13 cellular contexts compared by ENCODE assay signal in the genomic region with DNA sequence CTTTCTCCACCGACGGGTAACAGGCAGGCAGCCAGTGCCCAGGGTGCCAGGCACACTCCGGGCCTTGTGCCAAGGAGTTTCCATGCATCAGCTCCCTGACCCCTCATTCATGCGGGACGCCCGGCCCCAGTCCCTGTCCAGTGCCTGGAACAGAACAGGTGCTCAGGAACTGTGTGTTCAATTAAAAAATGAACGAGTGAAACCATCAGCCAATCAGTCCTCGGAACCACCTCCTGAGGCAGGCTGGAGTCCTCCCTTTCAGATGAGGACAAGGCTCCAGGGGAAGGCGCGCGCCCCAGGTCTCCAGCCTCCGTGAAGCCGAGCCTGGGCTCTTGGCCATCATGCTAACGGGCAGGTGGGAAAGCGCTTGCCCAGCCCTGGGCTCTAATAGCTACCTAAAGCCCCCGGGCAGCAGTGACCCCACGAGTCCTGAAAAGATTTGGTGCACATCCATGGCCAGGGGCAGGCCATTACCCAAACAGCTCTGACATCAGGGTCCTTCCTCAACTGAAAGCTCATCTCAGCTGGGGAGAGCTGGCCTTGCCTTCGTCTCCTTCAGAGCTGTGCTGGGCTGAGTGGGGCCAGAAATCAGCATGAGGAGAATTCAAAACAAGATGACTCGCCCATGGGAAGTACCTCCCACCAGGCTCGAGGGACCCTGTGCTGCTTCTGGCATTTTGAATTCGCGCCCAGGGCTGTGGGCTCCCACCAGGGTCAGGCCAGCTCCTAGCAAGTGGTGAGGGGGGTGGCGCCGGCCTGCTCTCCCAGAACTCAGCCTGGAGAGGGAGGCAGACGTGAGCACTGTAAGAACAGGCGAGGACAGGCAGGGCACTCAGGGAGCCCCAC.
A peak's percentile ranks its signal among the peaks of the same experiment; 100 is the strongest.
DNase-seq lines count a peak whose midpoint lies in the region; ATAC-seq and TF ChIP-seq lines count a peak whose summit lies in the region.
"Had no signal": no experiment of that assay in that cellular context is flagged by ENCODE, and none has a peak within 500 bp of the region (broad histone marks: within the 10 kb centered on the region; RNA-seq: fewer than 3 reads in every experiment).

No MANE protein-coding gene starts in this region.

- H3K4me1 ChIP-seq in left ventricle myocardium inferior: peaks cover 20% of the 10 kb centered on the region

- intact Hi-C loops in left ventricle myocardium inferior (cut with micrococcal nuclease): no loop called here

- peaks cover 24% of the 10 kb centered on the region for H3K36me3 Mint-ChIP-seq in activated naive CD8-positive, alpha-beta T cell treated with anti-CD3 and anti-CD28 coated beads, Interleukin-2, amount 50 U/mL, for 24 hours (ENCODE audit: low read depth)
- peaks cover 54 to 66% of the 10 kb centered on the region in 2 donors for H3K36me3 Mint-ChIP-seq in stimulated activated naive B cell treated with anti-CD40 and anti-IgM and Interleukin-4, amounts not matched to agents 10 μg/mL and 1 μg/mL and 100 μg/mL, for 72 hours
- peaks cover 18% of the 10 kb centered on the region for H3K36me3 Mint-ChIP-seq in glutamatergic neuron (ENCODE audit: unreplicated experiment)

- H3K4me3 ChIP-seq in left ventricle myocardium inferior: no peak overlapping the region

- peaks cover 17% of the 10 kb centered on the region for H3K9me3 Mint-ChIP-seq in activated naive CD8-positive, alpha-beta T cell treated with anti-CD3 and anti-CD28 coated beads, Interleukin-2, amount 50 U/mL, for 24 hours
- peaks cover 10 to 12% of the 10 kb centered on the region in 2 donors for H3K9me3 Mint-ChIP-seq in stimulated activated naive B cell treated with anti-CD40 and anti-IgM and Interleukin-4, amounts not matched to agents 10 μg/mL and 1 μg/mL and 100 μg/mL, for 72 hours
- H3K9me3 Mint-ChIP-seq in glutamatergic neuron (ENCODE audit: unreplicated experiment): peaks cover 3% of the 10 kb centered on the region

- no peaks in the 10 kb centered on the region for H3K27me3 ChIP-seq in left ventricle myocardium inferior (ENCODE audit: low read depth)

- H3K27ac ChIP-seq in left ventricle myocardium inferior (replicated peaks): no peak overlapping the region
- H3K27ac ChIP-seq: 22Rv1 had no signal

- no peak overlapping the region for H3K4me3 Mint-ChIP-seq in activated naive CD8-positive, alpha-beta T cell treated with anti-CD3 and anti-CD28 coated beads, Interleukin-2, amount 50 U/mL, for 24 hours
- H3K4me3 Mint-ChIP-seq in stimulated activated naive B cell treated with anti-CD40 and anti-IgM and Interleukin-4, amounts not matched to agents 10 μg/mL and 1 μg/mL and 100 μg/mL, for 72 hours: no peak overlapping the region
- H3K4me3 Mint-ChIP-seq in glutamatergic neuron (ENCODE audit: unreplicated experiment): no peak overlapping the region

- H3K27me3 Mint-ChIP-seq in activated naive CD8-positive, alpha-beta T cell treated with anti-CD3 and anti-CD28 coated beads, Interleukin-2, amount 50 U/mL, for 24 hours: no peaks in the 10 kb centered on the region
- no peaks in the 10 kb centered on the region for H3K27me3 Mint-ChIP-seq in stimulated activated naive B cell treated with anti-CD40 and anti-IgM and Interleukin-4, amounts not matched to agents 10 μg/mL and 1 μg/mL and 100 μg/mL, for 72 hours
- peaks cover 9% of the 10 kb centered on the region for H3K27me3 Mint-ChIP-seq in glutamatergic neuron (ENCODE audit: unreplicated experiment)
- H3K27me3 Mint-ChIP-seq: naive thymus-derived CD8-positive, alpha-beta T cell had no signal

- peaks cover 47% of the 10 kb centered on the region for H3K4me1 Mint-ChIP-seq in activated naive CD8-positive, alpha-beta T cell treated with anti-CD3 and anti-CD28 coated beads, Interleukin-2, amount 50 U/mL, for 24 hours
- peaks cover 39 to 60% of the 10 kb centered on the region in 2 donors for H3K4me1 Mint-ChIP-seq in stimulated activated naive B cell treated with anti-CD40 and anti-IgM and Interleukin-4, amounts not matched to agents 10 μg/mL and 1 μg/mL and 100 μg/mL, for 72 hours
- H3K4me1 Mint-ChIP-seq in glutamatergic neuron (ENCODE audit: low read depth, unreplicated experiment): peaks cover 7% of the 10 kb centered on the region

- ATAC-seq in activated naive CD8-positive, alpha-beta T cell treated with anti-CD3 and anti-CD28 coated beads, Interleukin-2, amount 50 U/mL, for 24 hours: peak; percentile 14
- ATAC-seq in stimulated activated naive B cell treated with anti-CD40 and anti-IgM and Interleukin-4, amounts not matched to agents 10 μg/mL and 1 μg/mL and 100 μg/mL, for 72 hours (replicated peaks): peak in 1 of 2 donors; percentile 41

- TF ChIP-seq CTCF in left ventricle myocardium inferior (IDR thresholded peaks at IDR 0.05; ENCODE audit: borderline replicate concordance): no peak
- no peak for TF ChIP-seq CTCF in glutamatergic neuron (IDR thresholded peaks at IDR 0.05; ENCODE audit: partially characterized antibody, unreplicated experiment)

- peaks cover 4% of the 10 kb centered on the region for H3K36me3 ChIP-seq in left ventricle myocardium inferior

- peaks cover 22% of the 10 kb centered on the region for H3K9me3 ChIP-seq in left ventricle myocardium inferior (replicated peaks)

- no peak overlapping the region for H3K27ac Mint-ChIP-seq in activated naive CD8-positive, alpha-beta T cell treated with anti-CD3 and anti-CD28 coated beads, Interleukin-2, amount 50 U/mL, for 24 hours
- peak overlapping the region; percentile 86 for H3K27ac Mint-ChIP-seq in stimulated activated naive B cell treated with anti-CD40 and anti-IgM and Interleukin-4, amounts not matched to agents 10 μg/mL and 1 μg/mL and 100 μg/mL, for 72 hours
- H3K27ac Mint-ChIP-seq in glutamatergic neuron (ENCODE audit: unreplicated experiment): no peak overlapping the region

- DNase-seq in NCI-H2029 (lab: John Stamatoyannopoulos, UW) (peak; percentile 28), NCI-H2029 treated with DMSO at 0.1 percent for 48 hours (lab: John Stamatoyannopoulos, UW) (no peak), left ventricle myocardium inferior (peak; percentile 56), retina (no peak), glutamatergic neuron (no peak)
- no peak for DNase-seq in activated naive CD8-positive, alpha-beta T cell treated with anti-CD3 and anti-CD28 coated beads, Interleukin-2, amount 50 U/mL, for 24 hours
- no peak for DNase-seq in stimulated activated naive B cell treated with anti-CD40 and anti-IgM and Interleukin-4, amounts not matched to agents 10 μg/mL and 1 μg/mL and 100 μg/mL, for 72 hours
- DNase-seq in NK-92 treated with Interleukin-12 subunit alpha and Interleukin-12 subunit beta, amount 100 ng/mL, for 24 hours (lab: John Stamatoyannopoulos, UW): no peak
- DNase-seq: activated naive CD4-positive, alpha-beta T cell; HCEC 1CT; NCI-H1105 had no signal

Comparison
In these comparisons a context has a peak if more than half of its experiments do, and no peak if none do; other contexts are left out.
1. DNase-seq: peak in NCI-H2029 (single experiment) and left ventricle myocardium inferior (single experiment); none in NCI-H2029 treated with DMSO at 0.1 percent for 48 hours (single experiment), activated naive CD8-positive, alpha-beta T cell treated with anti-CD3 and anti-CD28 coated beads, Interleukin-2, amount 50 U/mL, for 24 hours (single experiment), stimulated activated naive B cell treated with anti-CD40 and anti-IgM and Interleukin-4, amounts not matched to agents 10 μg/mL and 1 μg/mL and 100 μg/mL, for 72 hours (single experiment), retina (single experiment), NK-92 treated with Interleukin-12 subunit alpha and Interleukin-12 subunit beta, amount 100 ng/mL, for 24 hours (single experiment) and glutamatergic neuron (single experiment).